Comparison of ENCODE assay signal across 8 cellular contexts in the genomic region with DNA sequence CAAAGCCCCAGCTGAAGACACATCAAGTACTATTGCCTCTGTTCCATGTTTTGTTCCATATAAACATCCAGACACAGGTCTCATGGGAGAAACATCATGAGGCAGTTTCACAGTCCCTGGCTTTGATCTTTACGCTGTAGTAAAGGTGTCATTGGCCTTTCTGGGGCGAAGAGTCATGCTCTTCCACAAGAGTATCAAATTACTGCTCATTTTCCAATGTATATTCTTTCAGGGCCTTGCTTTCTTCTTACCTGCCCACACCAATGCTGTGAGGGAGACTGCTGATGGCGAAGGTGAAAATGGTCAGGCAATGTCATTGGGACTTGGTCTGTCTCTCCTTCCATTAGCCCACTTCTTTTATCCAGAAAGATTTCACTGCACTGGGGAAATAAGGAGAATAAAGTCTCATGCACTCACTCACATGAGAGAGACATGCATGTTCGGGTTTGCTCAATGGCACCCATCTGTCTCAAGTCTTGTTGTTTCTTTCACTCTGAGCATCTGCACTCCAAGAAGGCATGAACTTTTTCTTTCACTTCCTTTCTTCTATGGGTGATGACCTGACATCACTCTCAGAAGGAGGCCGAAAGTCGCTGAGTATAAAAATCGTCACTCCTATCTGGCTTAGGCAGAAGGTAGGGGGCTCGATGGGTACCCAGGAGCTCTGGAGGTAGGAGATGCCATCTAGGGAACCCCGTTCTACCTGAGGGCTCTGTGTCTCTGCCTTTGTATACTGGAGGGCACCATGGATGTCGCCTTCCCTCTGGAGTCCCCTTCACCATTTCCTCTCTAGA. TPM values are rescaled to one million over a fixed set of nuclear protein-coding genes. Genes with fewer than 3 reads are reported as not detected.
A peak's percentile ranks its signal among the peaks of the same experiment; 100 is the strongest.
DNase-seq lines count a peak whose midpoint lies in the region; ATAC-seq, FAIRE-seq and TF ChIP-seq lines count a peak whose summit lies in the region.

No MANE protein-coding gene starts in this region.

- H3K27ac ChIP-seq in OCI-LY3 (ENCODE audit: low read length) (peak overlapping the region; percentile 96), suprapubic skin (peak overlapping the region; percentile 84)

- peak overlapping the region; percentile 69 for H3K4me3 Mint-ChIP-seq in activated CD4-positive, alpha-beta T cell treated with anti-CD3 and anti-CD28 coated beads, Interleukin-2, amount 10 ng/mL, durations not matched to agents 24 days and 14 days

- H3K27me3 ChIP-seq in OCI-LY3 (ENCODE audit: low read depth, low read length) (no peaks in the 10 kb centered on the region), suprapubic skin (no peaks in the 10 kb centered on the region)

- FAIRE-seq in D721Med (lab: Jason Lieb, UNC), result no peak

- ATAC-seq in HG02678 (IDR thresholded peaks at IDR 0.05; ENCODE audit: unreplicated experiment), result peak; percentile 65

- peak overlapping the region; percentile 72 for H3K27ac Mint-ChIP-seq in activated CD4-positive, alpha-beta T cell treated with anti-CD3 and anti-CD28 coated beads, Interleukin-2, amount 10 ng/mL, durations not matched to agents 24 days and 14 days

- peak overlapping the region; percentile 99 for H3K9ac ChIP-seq in OCI-LY3 (ENCODE audit: low read length)

- peaks cover 19% of the 10 kb centered on the region for H3K9me3 Mint-ChIP-seq in activated CD4-positive, alpha-beta T cell treated with anti-CD3 and anti-CD28 coated beads, Interleukin-2, amount 10 ng/mL, durations not matched to agents 24 days and 14 days

- WGBS in suprapubic skin, result 89% methylated on average over 10 of the region's 10 CpGs

- no peak for TF ChIP-seq POLR2A in suprapubic skin (IDR thresholded peaks at IDR 0.05)

- H3K36me3 Mint-ChIP-seq in activated CD4-positive, alpha-beta T cell treated with anti-CD3 and anti-CD28 coated beads, Interleukin-2, amount 10 ng/mL, durations not matched to agents 24 days and 14 days (ENCODE audit: low read depth), result peaks cover 3% of the 10 kb centered on the region

- H3K4me3 ChIP-seq in OCI-LY3 (ENCODE audit: low read length) (peak overlapping the region; percentile 92), iPS-18c (ENCODE audit: insufficient read depth, low read depth, low read length) (peak overlapping the region; percentile 64), suprapubic skin (peak overlapping the region; percentile 81)

- H3K4me1 Mint-ChIP-seq in activated CD4-positive, alpha-beta T cell treated with anti-CD3 and anti-CD28 coated beads, Interleukin-2, amount 10 ng/mL, durations not matched to agents 24 days and 14 days, result peaks cover 18% of the 10 kb centered on the region

- peaks cover 24% of the 10 kb centered on the region for H3K27me3 Mint-ChIP-seq in activated CD4-positive, alpha-beta T cell treated with anti-CD3 and anti-CD28 coated beads, Interleukin-2, amount 10 ng/mL, durations not matched to agents 24 days and 14 days

- peak overlapping the region; percentile 84 for H3K4me2 ChIP-seq in OCI-LY3 (ENCODE audit: low read length)

- H4K20me1 ChIP-seq in OCI-LY3 (ENCODE audit: insufficient read depth, low read length), result peaks cover 33% of the 10 kb centered on the region

- H3K9me3 ChIP-seq in OCI-LY3 (ENCODE audit: insufficient read depth, low read length) (peaks cover 6% of the 10 kb centered on the region), iPS-18c (ENCODE audit: control insufficient read depth, insufficient read depth, low read length) (no peaks in the 10 kb centered on the region), suprapubic skin (no peaks in the 10 kb centered on the region)

- no peak overlapping the region for H2AFZ ChIP-seq in OCI-LY3 (ENCODE audit: low read depth, low read length)

- intact Hi-C loops in activated CD4-positive, alpha-beta T cell treated with anti-CD3 and anti-CD28 coated beads, Interleukin-2, amount 10 ng/mL, durations not matched to agents 24 days and 14 days (cut with micrococcal nuclease), result loop anchor here (5.0 kb wide), 2 partner anchors 71 to 136 kb away; no protein-coding TSS in a partner anchor

- no peak for TF ChIP-seq EP300 in suprapubic skin (IDR thresholded peaks at IDR 0.05)

- H3K36me3 ChIP-seq in OCI-LY3 (replicated peaks; ENCODE audit: low read depth, low read length) (peaks cover 40% of the 10 kb centered on the region), suprapubic skin (no peaks in the 10 kb centered on the region)

- H3K4me1 ChIP-seq in OCI-LY3 (ENCODE audit: low read length) (peaks cover 59% of the 10 kb centered on the region), suprapubic skin (peaks cover 43% of the 10 kb centered on the region)

- peaks cover 68% of the 10 kb centered on the region for H3K79me2 ChIP-seq in OCI-LY3 (ENCODE audit: low read length)

- TF ChIP-seq CTCF in OCI-LY3 (IDR thresholded peaks at IDR 0.05; ENCODE audit: low read depth, low read length), result no peak
- no peak for TF ChIP-seq CTCF in suprapubic skin (IDR thresholded peaks at IDR 0.05)
- no peak for TF ChIP-seq CTCF in D721Med (IDR thresholded peaks at IDR 0.05; ENCODE audit: insufficient read depth, missing control alignments)

- DNase-seq in activated CD4-positive, alpha-beta T cell treated with anti-CD3 and anti-CD28 coated beads, Interleukin-2, amount 10 ng/mL, durations not matched to agents 24 days and 14 days, result peak; percentile 68
- DNase-seq in activated CD4-positive, alpha-beta T cell treated with anti-CD3 and anti-CD28 coated beads, Interleukin-2, amount 50 U/mL, for 1 hour, result no peak
- DNase-seq in suprapubic skin (ENCODE audit: low spot score in 2 of 2) (no peak), D721Med (ENCODE audit: insufficient read length, low spot score) (no peak)
- no peak for DNase-seq in activated CD8-positive, alpha-beta memory T cell treated with anti-CD3 and anti-CD28 coated beads, Interleukin-2, amount 50 U/mL, for 48 hours

RNA-seq across cellular contexts. Expression of gene JDP2, which starts 1.3 kb away (rescaled TPM):
- total RNA-seq in activated CD4-positive, alpha-beta T cell treated with anti-CD3 and anti-CD28 coated beads, Interleukin-2, amount 10 ng/mL, durations not matched to agents 24 days and 14 days, result 1.1 and 1.4 TPM in 2 replicates
- 10 to 100 TPM; 36.0 to 72.7 (median 50.4) TPM for total RNA-seq in suprapubic skin

Comparison
In these comparisons a context has a peak if more than half of its experiments do, and no peak if none do; other contexts are left out.
1. RNA of gene JDP2, which starts 1.3 kb away (total RNA-seq): 36.0 to 72.7 TPM in suprapubic skin; 1.1 to 1.4 TPM in activated CD4-positive, alpha-beta T cell treated with anti-CD3 and anti-CD28 coated beads, Interleukin-2, amount 10 ng/mL, durations not matched to agents 24 days and 14 days; every median in the first group is over 10 times any median in the second.
2. Peak in every context shown above with its lines, with median percentiles within 50 percentile points of each other: H3K4me3 ChIP-seq.